6 cellular contexts compared by ENCODE assay signal in genomic region chr10:97422921-97423420, GRCh38. TPM values are rescaled to one million over a fixed set of nuclear protein-coding genes. Genes with fewer than 3 reads are reported as not detected.
DNase-seq lines count a peak whose midpoint lies in the region; ATAC-seq, FAIRE-seq and TF ChIP-seq lines count a peak whose summit lies in the region.

No MANE protein-coding gene starts in this region.

- no peaks in the 10 kb centered on the region for H3K9me3 Mint-ChIP-seq in activated CD8-positive, alpha-beta memory T cell treated with anti-CD3 and anti-CD28 coated beads, Interleukin-2, amount 10 ng/mL, durations not matched to agents 7 days and 5 days (ENCODE audit: low read depth)

- H3K4me3 Mint-ChIP-seq in activated CD8-positive, alpha-beta memory T cell treated with anti-CD3 and anti-CD28 coated beads, Interleukin-2, amount 10 ng/mL, durations not matched to agents 7 days and 5 days, result peak overlapping the region; percentile 47

- no peaks in the 10 kb centered on the region for H3K9me3 ChIP-seq in transverse colon

- H3K4me1 Mint-ChIP-seq in activated CD8-positive, alpha-beta memory T cell treated with anti-CD3 and anti-CD28 coated beads, Interleukin-2, amount 10 ng/mL, durations not matched to agents 7 days and 5 days, result peaks cover 40% of the 10 kb centered on the region

- no peak for TF ChIP-seq POLR2A in erythroblast (IDR thresholded peaks at IDR 0.05; ENCODE audit: low read length)
- no peak for TF ChIP-seq POLR2A in transverse colon (IDR thresholded peaks at IDR 0.05)

- no peak overlapping the region for H3K27ac ChIP-seq in transverse colon

- 65 to 76% methylated on average over 3 to 6 of the region's 6 CpGs for WGBS in transverse colon (ENCODE audit: low coverage in 1 of 2), 2 donors

- no peak for DNase-seq in GM18507 (ENCODE audit: extremely low spot score, insufficient read length, low read depth)
- DNase-seq in activated CD8-positive, alpha-beta memory T cell treated with anti-CD3 and anti-CD28 coated beads, Interleukin-2, amount 10 ng/mL, durations not matched to agents 7 days and 5 days, result peak; percentile 61
- DNase-seq in lung microvascular endothelial cell (ENCODE audit: low read depth in 2 of 2), result peak; percentile 75 to 89
- DNase-seq in erythroblast (lab: John Stamatoyannopoulos, UW), result no peak
- no peak for DNase-seq in transverse colon

- H3K27ac Mint-ChIP-seq in activated CD8-positive, alpha-beta memory T cell treated with anti-CD3 and anti-CD28 coated beads, Interleukin-2, amount 10 ng/mL, durations not matched to agents 7 days and 5 days, result peak overlapping the region; percentile 92

- intact Hi-C loops in transverse colon (cut with DNase I; ENCODE audit: low total_unique reads), result no loop called here

- H3K4me3 ChIP-seq in transverse colon, result no peak overlapping the region

- H3K36me3 Mint-ChIP-seq in activated CD8-positive, alpha-beta memory T cell treated with anti-CD3 and anti-CD28 coated beads, Interleukin-2, amount 10 ng/mL, durations not matched to agents 7 days and 5 days, result peaks cover 15% of the 10 kb centered on the region

- H3K36me3 ChIP-seq in transverse colon, result no peaks in the 10 kb centered on the region

- TF ChIP-seq EP300 in transverse colon (IDR thresholded peaks at IDR 0.05; ENCODE audit: low read depth), result no peak

- no peaks in the 10 kb centered on the region for H3K27me3 Mint-ChIP-seq in activated CD8-positive, alpha-beta memory T cell treated with anti-CD3 and anti-CD28 coated beads, Interleukin-2, amount 10 ng/mL, durations not matched to agents 7 days and 5 days

- TF ChIP-seq CTCF in transverse colon (IDR thresholded peaks at IDR 0.05), result no peak

- H3K27me3 ChIP-seq in transverse colon, result no peaks in the 10 kb centered on the region

- CTCF ChIA-PET in activated CD8-positive, alpha-beta memory T cell treated with anti-CD3 and anti-CD28 coated beads, Interleukin-2, amount 10 ng/mL, durations not matched to agents 7 days and 5 days (lab: Charles Lee), result interaction anchor here (0.8 to 8.7 kb wide), 4 partner anchors 8 to 22 kb away, joined by 3 to 122 read pairs (median 4); partner anchors contain the start of gene RRP12

- peaks cover 7 to 33% (median 26%) of the 10 kb centered on the region in 4 donors for H3K4me1 ChIP-seq in transverse colon

- FAIRE-seq in GM18507 (lab: Jason Lieb, UNC), result peak; percentile 39

- in situ Hi-C loops in transverse colon (cut with MboI; ENCODE audit: low pct_ligation_motif_present in 1 of 4, low pct_unique_long_range_greater_than_20kb in 1 of 4, low sequenced_read_pairs in 3 of 4), result no loop called here

- peak; percentile 3 for ATAC-seq in activated CD8-positive, alpha-beta memory T cell treated with anti-CD3 and anti-CD28 coated beads, Interleukin-2, amount 10 ng/mL, durations not matched to agents 7 days and 5 days
- no peak for ATAC-seq in HG03095 (IDR thresholded peaks at IDR 0.05; ENCODE audit: unreplicated experiment)

RNA-seq across cellular contexts. Expression of gene PGAM1, which starts 3.0 kb away (rescaled TPM):
- 100 to 1,000 TPM; 459 to 582 TPM for total RNA-seq in activated CD8-positive, alpha-beta memory T cell treated with anti-CD3 and anti-CD28 coated beads, Interleukin-2, amount 10 ng/mL, durations not matched to agents 7 days and 5 days
- total RNA-seq in lung microvascular endothelial cell, result 209 and 215 TPM in 2 replicates
- 100 to 1,000 TPM in 3 of 4 donors, 10 to 100 TPM in 1; 94.5 to 216 (median 124) TPM for total RNA-seq in transverse colon

RNA-seq across cellular contexts. Expression of gene RRP12, which starts 21.8 kb away (rescaled TPM):
- total RNA-seq in activated CD8-positive, alpha-beta memory T cell treated with anti-CD3 and anti-CD28 coated beads, Interleukin-2, amount 10 ng/mL, durations not matched to agents 7 days and 5 days, result 10 to 100 TPM; 30.7 to 38.1 TPM
- 6.8 and 9.3 TPM in 2 replicates for total RNA-seq in lung microvascular endothelial cell
- 10 to 100 TPM in 3 of 4 donors, 1 to 10 TPM in 1; 5.7 to 14.0 (median 11.5) TPM for total RNA-seq in transverse colon

RNA-seq across cellular contexts. Expression of gene EXOSC1, which starts 22.8 kb away (rescaled TPM):
- total RNA-seq in activated CD8-positive, alpha-beta memory T cell treated with anti-CD3 and anti-CD28 coated beads, Interleukin-2, amount 10 ng/mL, durations not matched to agents 7 days and 5 days, result 10 to 100 TPM; 49.5 to 56.8 TPM
- total RNA-seq in lung microvascular endothelial cell (20.6 and 23.1 TPM in 2 replicates), transverse colon (100 to 1,000 TPM in 1 of 4 donors, 10 to 100 TPM in 2, 1 to 10 TPM in 1; 2.6 to 315 (median 26.1) TPM)

RNA-seq across cellular contexts. Expression of gene ZDHHC16, which starts 23.0 kb away (rescaled TPM):
- 10 to 100 TPM; 33.1 to 42.4 TPM for total RNA-seq in activated CD8-positive, alpha-beta memory T cell treated with anti-CD3 and anti-CD28 coated beads, Interleukin-2, amount 10 ng/mL, durations not matched to agents 7 days and 5 days
- total RNA-seq in lung microvascular endothelial cell (21.6 and 26.2 TPM in 2 replicates), transverse colon (10 to 100 TPM; 10.8 to 36.2 (median 32.7) TPM)

Comparison
In these comparisons a context has a peak if more than half of its experiments do, and no peak if none do; other contexts are left out.
1. DNase-seq: peak in activated CD8-positive, alpha-beta memory T cell treated with anti-CD3 and anti-CD28 coated beads, Interleukin-2, amount 10 ng/mL, durations not matched to agents 7 days and 5 days (single experiment) and lung microvascular endothelial cell (2 of 2); none in GM18507 (single experiment), erythroblast (0 of 2) and transverse colon (single experiment).